In genomic region chr2:60530660-60531276, GRCh38 we compare ENCODE assay signal across 8 cellular contexts. TPM values are rescaled to one million over a fixed set of nuclear protein-coding genes. Genes with fewer than 3 reads are reported as not detected.
A peak's percentile ranks its signal among the peaks of the same experiment; 100 is the strongest.
DNase-seq lines count a peak whose midpoint lies in the region; ATAC-seq and TF ChIP-seq lines count a peak whose summit lies in the region.

No MANE protein-coding gene starts in this region.

- no peak overlapping the region for H3K23ac ChIP-seq in mesendoderm (ENCODE audit: low read length)

- peak overlapping the region; percentile 36 for H3K4me3 ChIP-seq in DOHH2 (ENCODE audit: low read length)
- no peak overlapping the region for H3K4me3 ChIP-seq in mesendoderm (ENCODE audit: low read length)

- H3K4me2 ChIP-seq in DOHH2 (ENCODE audit: low read length) (peak overlapping the region; percentile 67), mesendoderm (ENCODE audit: low read length) (no peak overlapping the region)

- H3K79me1 ChIP-seq in mesendoderm (ENCODE audit: low read length) = peaks cover 30% of the 10 kb centered on the region

- H2AK5ac ChIP-seq in mesendoderm (ENCODE audit: low read length) = no peak overlapping the region

- no peak overlapping the region for H4K8ac ChIP-seq in mesendoderm (ENCODE audit: low read depth, low read length)

- no peak overlapping the region for H2BK15ac ChIP-seq in mesendoderm (replicated peaks; ENCODE audit: low read depth)

- H3K4me1 ChIP-seq in DOHH2 (ENCODE audit: control insufficient read depth, low read length) = peaks cover 100% of the 10 kb centered on the region
- H3K4me1 ChIP-seq in mesendoderm (ENCODE audit: control insufficient read depth, low read depth, low read length) = peaks cover 35% of the 10 kb centered on the region

- peak overlapping the region; percentile 46 for H3K56ac ChIP-seq in mesendoderm (ENCODE audit: low read length)

- no peaks in the 10 kb centered on the region for H3K9me3 ChIP-seq in DOHH2 (ENCODE audit: control insufficient read depth, insufficient read depth, low read length)

- peaks cover 56% of the 10 kb centered on the region for H3K27me3 Mint-ChIP-seq in activated T-helper 17 cell treated with anti-CD3 and anti-CD28 coated beads, Interleukin-2, amount 50 U/mL, for 72 hours

- no peak overlapping the region for H3K27ac Mint-ChIP-seq in activated T-helper 17 cell treated with anti-CD3 and anti-CD28 coated beads, Interleukin-2, amount 50 U/mL, for 72 hours

- DNase-seq in NCI-H1092 treated with DMSO at 0.1 percent for 48 hours (lab: John Stamatoyannopoulos, UW) (peak; percentile 80), UCSD-AML1 (lab: John Stamatoyannopoulos, UW; ENCODE audit: unreplicated experiment) (peak; percentile 22), mesendoderm (peak; percentile 62), NK-92 (lab: John Stamatoyannopoulos, UW; ENCODE audit: unreplicated experiment) (no peak), sciatic nerve (ENCODE audit: low spot score) (no peak)

- peak overlapping the region; percentile 2 for H3K9ac ChIP-seq in mesendoderm (ENCODE audit: low read length)

- no peak overlapping the region for H3K4me3 Mint-ChIP-seq in activated T-helper 17 cell treated with anti-CD3 and anti-CD28 coated beads, Interleukin-2, amount 50 U/mL, for 72 hours

- no peak overlapping the region for H2BK5ac ChIP-seq in mesendoderm (ENCODE audit: low read length)

- H3K27ac ChIP-seq in DOHH2 (ENCODE audit: low read depth, low read length) (peak overlapping the region; percentile 23), mesendoderm (ENCODE audit: low read depth, low read length) (no peak overlapping the region)

- no peak overlapping the region for H2BK120ac ChIP-seq in mesendoderm (ENCODE audit: low read depth, low read length)

- no CpG with 5 or more reads among the region's 12 CpGs for WGBS in mesendoderm (ENCODE audit: extremely low coverage, insufficient coverage, low lambda C conversion rate)

- H3K27me3 ChIP-seq in DOHH2 (ENCODE audit: control insufficient read depth, low read length) (no peaks in the 10 kb centered on the region), mesendoderm (ENCODE audit: insufficient read depth, low read length, poor library complexity) (no peaks in the 10 kb centered on the region)

- intact Hi-C loops in sciatic nerve (cut with DNase I) = no loop called here

- ATAC-seq in HG02623 (IDR thresholded peaks at IDR 0.05; ENCODE audit: unreplicated experiment) (peak; percentile 42), sciatic nerve (no peak)
- ATAC-seq in activated T-helper 17 cell treated with anti-CD3 and anti-CD28 coated beads, Interleukin-2, amount 50 U/mL, for 72 hours (replicated peaks) = no peak

- no peak for TF ChIP-seq CTCF in DOHH2 (IDR thresholded peaks at IDR 0.05; ENCODE audit: low read depth, low read length, poor library complexity, severe bottlenecking)

- H3K79me2 ChIP-seq in DOHH2 (ENCODE audit: control insufficient read depth, low read length) = peaks cover 100% of the 10 kb centered on the region
- H3K79me2 ChIP-seq in mesendoderm (ENCODE audit: control insufficient read depth, insufficient read depth, low read length) = peaks cover 64% of the 10 kb centered on the region

- H3K4me1 Mint-ChIP-seq in activated T-helper 17 cell treated with anti-CD3 and anti-CD28 coated beads, Interleukin-2, amount 50 U/mL, for 72 hours = no peaks in the 10 kb centered on the region

- H3K4ac ChIP-seq in mesendoderm (ENCODE audit: low read depth, low read length) = no peak overlapping the region

- no peaks in the 10 kb centered on the region for H3K36me3 Mint-ChIP-seq in activated T-helper 17 cell treated with anti-CD3 and anti-CD28 coated beads, Interleukin-2, amount 50 U/mL, for 72 hours (ENCODE audit: low read depth)

- H3K36me3 ChIP-seq in DOHH2 (ENCODE audit: control insufficient read depth, low read length) (peaks cover 99% of the 10 kb centered on the region), mesendoderm (ENCODE audit: control insufficient read depth, insufficient read depth, low read length) (no peaks in the 10 kb centered on the region)

- H3K9me3 Mint-ChIP-seq in activated T-helper 17 cell treated with anti-CD3 and anti-CD28 coated beads, Interleukin-2, amount 50 U/mL, for 72 hours = no peaks in the 10 kb centered on the region

- peaks cover 81% of the 10 kb centered on the region for H4K20me1 ChIP-seq in DOHH2 (ENCODE audit: control insufficient read depth, insufficient read depth, low read depth, low read length)

- no peaks in the 10 kb centered on the region for H3K9me2 ChIP-seq in DOHH2 (replicated peaks; ENCODE audit: control insufficient read depth, low read length)

- peak overlapping the region; percentile 1 for H3K18ac ChIP-seq in mesendoderm (ENCODE audit: low read length)

- no peak overlapping the region for H4K5ac ChIP-seq in mesendoderm (ENCODE audit: low read length)

- H3F3A ChIP-seq in DOHH2 (ENCODE audit: control insufficient read depth, insufficient read depth) = peaks cover 9% of the 10 kb centered on the region; the same call in 1 of the 2 replicates

RNA-seq across cellular contexts. Expression of gene BCL11A, which starts 22.7 kb away (rescaled TPM):
- polyA plus RNA-seq in mesendoderm (2013, experiment 1 of 2) = 45.5 TPM
- polyA plus RNA-seq in mesendoderm (2013, experiment 2 of 2) = 46.4 TPM
- total RNA-seq in activated T-helper 17 cell treated with anti-CD3 and anti-CD28 coated beads, Interleukin-2, amount 50 U/mL, for 72 hours = under 1 TPM in 1 of 2 donors, not detected in 1; 0.90 TPM
- 1.6 TPM for total RNA-seq in sciatic nerve

Comparison
In these comparisons a context has a peak if more than half of its experiments do, and no peak if none do; other contexts are left out.
1. DNase-seq: peak in NCI-H1092 treated with DMSO at 0.1 percent for 48 hours (single experiment), UCSD-AML1 (single experiment) and mesendoderm (single experiment); none in NK-92 (single experiment) and sciatic nerve (single experiment).